ENCODE assay signal across 12 cellular contexts in the genomic region with DNA sequence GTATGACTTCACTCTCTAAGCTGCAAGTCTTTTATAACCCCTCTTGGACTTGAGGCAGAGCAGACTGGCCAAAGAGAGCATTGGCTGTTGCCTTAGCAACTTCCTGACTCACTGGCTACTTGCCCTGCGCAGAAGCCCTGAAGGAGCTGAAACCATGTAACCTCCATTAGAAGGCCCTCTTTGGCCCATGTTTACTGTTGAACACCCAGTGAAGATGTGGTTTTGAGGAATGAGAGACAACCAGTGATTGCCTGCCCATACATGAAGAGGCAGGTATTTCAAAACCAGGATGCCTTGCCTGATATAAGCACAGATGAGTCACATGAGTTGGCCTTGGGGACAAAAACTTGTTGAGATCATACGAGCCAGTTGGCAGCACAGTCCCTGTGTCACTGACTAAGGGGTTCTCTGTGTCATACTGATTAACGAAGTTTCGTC.
DNase-seq lines count a peak whose midpoint lies in the region; ATAC-seq and TF ChIP-seq lines count a peak whose summit lies in the region.
"Had no signal": no experiment of that assay in that cellular context is flagged by ENCODE, and none has a peak within 500 bp of the region (broad histone marks: within the 10 kb centered on the region; RNA-seq: fewer than 3 reads in every experiment).

No MANE protein-coding gene starts in this region.

- no peaks in the 10 kb centered on the region for H3K4me1 Mint-ChIP-seq in activated CD8-positive, alpha-beta T cell treated with anti-CD3 and anti-CD28 coated beads, Interleukin-2, amount 10 ng/mL, durations not matched to agents 7 days and 5 days (ENCODE audit: low read depth)

- H3K27me3 ChIP-seq in lower lobe of right lung (ENCODE audit: low read depth) = no peaks in the 10 kb centered on the region
- H3K27me3 ChIP-seq: BE2C had no signal

- peak; percentile 23 for DNase-seq in AG08396 (ENCODE audit: low spot score)
- DNase-seq in LoVo (ENCODE audit: low spot score) = peak; percentile 18
- DNase-seq in epithelial cell of prostate (ENCODE audit: low read depth, low spot score) = peak; percentile 100
- peak; percentile 56 for DNase-seq in lower lobe of right lung
- DNase-seq in activated CD8-positive, alpha-beta T cell treated with anti-CD3 and anti-CD28 coated beads, Interleukin-2, amount 10 ng/mL, durations not matched to agents 7 days and 5 days = no peak
- no peak for DNase-seq in T-helper 1 cell
- DNase-seq: activated effector memory CD4-positive, alpha-beta T cell treated with anti-CD3 and anti-CD28 coated beads, Interleukin-2, amount 50 U/mL, for 16 hours; BE2C; effector memory CD8-positive, alpha-beta T cell; MM.1S had no signal

- POLR2A ChIA-PET in activated CD8-positive, alpha-beta T cell treated with anti-CD3 and anti-CD28 coated beads, Interleukin-2, amount 10 ng/mL, durations not matched to agents 7 days and 5 days (lab: Charles Lee) = no interaction called here

- peaks cover 3% of the 10 kb centered on the region for H3K27me3 Mint-ChIP-seq in activated CD8-positive, alpha-beta T cell treated with anti-CD3 and anti-CD28 coated beads, Interleukin-2, amount 10 ng/mL, durations not matched to agents 7 days and 5 days (ENCODE audit: low read depth)

- H3K9me3 Mint-ChIP-seq in activated CD8-positive, alpha-beta T cell treated with anti-CD3 and anti-CD28 coated beads, Interleukin-2, amount 10 ng/mL, durations not matched to agents 7 days and 5 days (ENCODE audit: insufficient read depth) = no peaks in the 10 kb centered on the region
- H3K9me3 Mint-ChIP-seq: effector memory CD8-positive, alpha-beta T cell had no signal

- H3K4me3 Mint-ChIP-seq in activated CD8-positive, alpha-beta T cell treated with anti-CD3 and anti-CD28 coated beads, Interleukin-2, amount 10 ng/mL, durations not matched to agents 7 days and 5 days = no peak overlapping the region
- H3K4me3 Mint-ChIP-seq: effector memory CD8-positive, alpha-beta T cell had no signal

- no peak overlapping the region for H3K4me3 ChIP-seq in lower lobe of right lung

- H3K36me3 Mint-ChIP-seq in activated CD8-positive, alpha-beta T cell treated with anti-CD3 and anti-CD28 coated beads, Interleukin-2, amount 10 ng/mL, durations not matched to agents 7 days and 5 days (ENCODE audit: low read depth) = no peaks in the 10 kb centered on the region

- intact Hi-C loops in lower lobe of right lung (cut with DNase I) = no loop called here

- no peak for TF ChIP-seq CTCF in lower lobe of right lung (IDR thresholded peaks at IDR 0.05)

- CTCF ChIA-PET in activated CD8-positive, alpha-beta T cell treated with anti-CD3 and anti-CD28 coated beads, Interleukin-2, amount 10 ng/mL, durations not matched to agents 7 days and 5 days (lab: Charles Lee) = no interaction called here

- H3K4me1 ChIP-seq in lower lobe of right lung = no peaks in the 10 kb centered on the region
- H3K4me1 ChIP-seq: BE2C had no signal

- H3K27ac Mint-ChIP-seq in activated CD8-positive, alpha-beta T cell treated with anti-CD3 and anti-CD28 coated beads, Interleukin-2, amount 10 ng/mL, durations not matched to agents 7 days and 5 days = no peak overlapping the region
- H3K27ac Mint-ChIP-seq: effector memory CD8-positive, alpha-beta T cell had no signal

- no peaks in the 10 kb centered on the region for H3K36me3 ChIP-seq in lower lobe of right lung
- H3K36me3 ChIP-seq: BE2C had no signal

- H3K9me3 ChIP-seq in lower lobe of right lung = no peaks in the 10 kb centered on the region
- H3K9me3 ChIP-seq: BE2C had no signal

- ATAC-seq in lower lobe of right lung (peak; percentile 90 to 91), GM19455 (IDR thresholded peaks at IDR 0.05; ENCODE audit: unreplicated experiment) (no peak), GM21737 (IDR thresholded peaks at IDR 0.05; ENCODE audit: unreplicated experiment) (no peak)
- ATAC-seq in activated CD8-positive, alpha-beta T cell treated with anti-CD3 and anti-CD28 coated beads, Interleukin-2, amount 10 ng/mL, durations not matched to agents 7 days and 5 days = no peak
- ATAC-seq: effector memory CD8-positive, alpha-beta T cell had no signal

- H3K27ac ChIP-seq in epithelial cell of prostate (peak overlapping the region; percentile 90), lower lobe of right lung (no peak overlapping the region)

Comparison
In these comparisons a context has a peak if more than half of its experiments do, and no peak if none do; other contexts are left out.
1. DNase-seq: peak in AG08396 (single experiment), LoVo (single experiment), epithelial cell of prostate (single experiment) and lower lobe of right lung (single experiment); none in activated CD8-positive, alpha-beta T cell treated with anti-CD3 and anti-CD28 coated beads, Interleukin-2, amount 10 ng/mL, durations not matched to agents 7 days and 5 days (single experiment) and T-helper 1 cell (0 of 5).
2. ATAC-seq: peak in lower lobe of right lung (2 of 2); none in GM19455 (single experiment), activated CD8-positive, alpha-beta T cell treated with anti-CD3 and anti-CD28 coated beads, Interleukin-2, amount 10 ng/mL, durations not matched to agents 7 days and 5 days (single experiment) and GM21737 (single experiment).